In genomic region chr18:59357928-59358327, GRCh38 we compare ENCODE assay signal across 9 cellular contexts. TPM values are rescaled to one million over a fixed set of nuclear protein-coding genes. Genes with fewer than 3 reads are reported as not detected.
A peak's percentile ranks its signal among the peaks of the same experiment; 100 is the strongest.
DNase-seq lines count a peak whose midpoint lies in the region; ATAC-seq lines count a peak whose summit lies in the region.
"Had no signal": no experiment of that assay in that cellular context is flagged by ENCODE, and none has a peak within 500 bp of the region (broad histone marks: within the 10 kb centered on the region; RNA-seq: fewer than 3 reads in every experiment).

No MANE protein-coding gene starts in this region.

- no peaks in the 10 kb centered on the region for H3K9me3 Mint-ChIP-seq in CD4-positive, alpha-beta memory T cell
- H3K9me3 Mint-ChIP-seq in activated T-helper 17 cell treated with anti-CD3 and anti-CD28 coated beads, Interleukin-2, amount 50 U/mL, for 72 hours = no peaks in the 10 kb centered on the region

- peaks cover 27 to 56% (median 36%) of the 10 kb centered on the region in 4 donors for H3K4me1 Mint-ChIP-seq in CD4-positive, alpha-beta memory T cell
- peaks cover 14% of the 10 kb centered on the region for H3K4me1 Mint-ChIP-seq in activated T-helper 17 cell treated with anti-CD3 and anti-CD28 coated beads, Interleukin-2, amount 50 U/mL, for 72 hours

- CTCF ChIA-PET in CD4-positive, alpha-beta memory T cell (lab: Charles Lee; ENCODE audit: partially characterized antibody) = interaction anchor here (0.9 kb wide), 1 partner anchor 50 kb away, joined by 3 read pairs; no protein-coding TSS in a partner anchor

- no peaks in the 10 kb centered on the region for H3K27me3 Mint-ChIP-seq in CD4-positive, alpha-beta memory T cell
- no peaks in the 10 kb centered on the region for H3K27me3 Mint-ChIP-seq in activated T-helper 17 cell treated with anti-CD3 and anti-CD28 coated beads, Interleukin-2, amount 50 U/mL, for 72 hours

- peak overlapping the region; percentile 95 for H3K27ac ChIP-seq in CD4-positive, alpha-beta memory T cell (ENCODE audit: low read depth, low read length)
- peak overlapping the region; percentile 88 for H3K27ac ChIP-seq in skeletal muscle tissue (ENCODE audit: low read depth, low read length)

- peak overlapping the region; percentile 76 to 92 for H3K4me3 ChIP-seq in CD4-positive, alpha-beta memory T cell (ENCODE audit: low read length in 2 of 2)
- H3K4me3 ChIP-seq in skeletal muscle tissue (ENCODE audit: low read length in 3 of 3) = peak overlapping the region; percentile 92 to 96 (median 95)

- intact Hi-C loops in CD4-positive, alpha-beta memory T cell (cut with micrococcal nuclease) = loop anchor here (2.0 to 5.0 kb wide), 2 partner anchors 45 to 686 kb away; partner anchors contain the start of gene MALT1

- no peaks in the 10 kb centered on the region for H3K27me3 ChIP-seq in CD4-positive, alpha-beta memory T cell (ENCODE audit: insufficient read depth, low read length)
- H3K27me3 ChIP-seq in skeletal muscle tissue (ENCODE audit: control insufficient read depth in 3 of 3, insufficient read depth in 3 of 3, low read length in 3 of 3) = no peaks in the 10 kb centered on the region

- peaks cover 38% of the 10 kb centered on the region for H3K4me1 ChIP-seq in CD4-positive, alpha-beta memory T cell (ENCODE audit: insufficient read depth, low read length)
- H3K4me1 ChIP-seq in skeletal muscle tissue (ENCODE audit: control insufficient read depth in 3 of 3, insufficient read depth in 3 of 3, low read length in 3 of 3) = peaks cover 3 to 9% (median 8%) of the 10 kb centered on the region in 3 donors

- peaks cover 5% of the 10 kb centered on the region for H3K36me3 ChIP-seq in CD4-positive, alpha-beta memory T cell (ENCODE audit: insufficient read depth, low read length)
- H3K36me3 ChIP-seq in skeletal muscle tissue (ENCODE audit: control insufficient read depth in 3 of 3, insufficient read depth in 3 of 3, low read length in 3 of 3) = peaks cover 12 to 20% (median 16%) of the 10 kb centered on the region in 3 donors

- peak overlapping the region; percentile 91 to 100 (median 98) for H3K4me3 Mint-ChIP-seq in CD4-positive, alpha-beta memory T cell
- peak overlapping the region; percentile 93 for H3K4me3 Mint-ChIP-seq in activated T-helper 17 cell treated with anti-CD3 and anti-CD28 coated beads, Interleukin-2, amount 50 U/mL, for 72 hours

- DNase-seq in CD4-positive, alpha-beta memory T cell = peak; percentile 17 to 58 (median 24)
- DNase-seq in HT1080 (ENCODE audit: low read depth) = peak; percentile 64
- peak; percentile 54 for DNase-seq in hepatic stellate cell (ENCODE audit: low spot score)
- DNase-seq in epidermal melanocyte (ENCODE audit: insufficient read length, low spot score) = no peak
- DNase-seq in GM19240 (ENCODE audit: insufficient read length, low spot score) = no peak
- DNase-seq in stimulated activated CD8-positive, alpha-beta memory T cell treated with anti-CD3 and anti-CD28 coated beads, Interleukin-4, amount 100 ng/mL, for 48 hours = no peak

- peaks cover 9 to 26% of the 10 kb centered on the region in 2 donors for H3K36me3 Mint-ChIP-seq in CD4-positive, alpha-beta memory T cell
- peaks cover 60% of the 10 kb centered on the region for H3K36me3 Mint-ChIP-seq in activated T-helper 17 cell treated with anti-CD3 and anti-CD28 coated beads, Interleukin-2, amount 50 U/mL, for 72 hours (ENCODE audit: low read depth)

- ATAC-seq in activated T-helper 17 cell treated with anti-CD3 and anti-CD28 coated beads, Interleukin-2, amount 50 U/mL, for 72 hours (replicated peaks) = peak; percentile 48

- POLR2A ChIA-PET in CD4-positive, alpha-beta memory T cell (lab: Charles Lee; ENCODE audit: partially characterized antibody) = no interaction called here

- peak overlapping the region; percentile 91 to 99 (median 97) for H3K27ac Mint-ChIP-seq in CD4-positive, alpha-beta memory T cell
- H3K27ac Mint-ChIP-seq in activated T-helper 17 cell treated with anti-CD3 and anti-CD28 coated beads, Interleukin-2, amount 50 U/mL, for 72 hours = peak overlapping the region; percentile 99

- H3K9ac ChIP-seq in skeletal muscle tissue (ENCODE audit: low read depth in 1 of 3, low read length in 3 of 3) = peak overlapping the region; percentile 95 to 97 (median 96)

- H3K9me3 ChIP-seq in CD4-positive, alpha-beta memory T cell (ENCODE audit: control insufficient read depth in 1 of 2, low read length in 2 of 2) = no peaks in the 10 kb centered on the region
- H3K9me3 ChIP-seq in skeletal muscle tissue (ENCODE audit: control insufficient read depth in 3 of 3, low read length in 3 of 3) = no peaks in the 10 kb centered on the region

RNA-seq across cellular contexts. Expression of gene LMAN1, which starts 1.1 kb away (rescaled TPM):
- 10 to 100 TPM; 55.7 to 59.6 TPM for total RNA-seq in CD4-positive, alpha-beta memory T cell
- 10 to 100 TPM; 36.3 to 42.6 TPM for polyA plus RNA-seq in CD4-positive, alpha-beta memory T cell
- total RNA-seq in HT1080 (2014; rRNA removed; shearing (Covaris generic)) = 72.2 and 77.8 TPM in 2 replicates
- 80.9 and 110 TPM in 2 replicates for polyA plus RNA-seq in HT1080 (2015; cell fraction: cytosol; rRNA removed)
- 203 and 215 TPM in 2 replicates for polyA plus RNA-seq in HT1080 (2015; cell fraction: nucleus; rRNA removed)
- 100 to 1,000 TPM; 134 to 245 TPM for total RNA-seq in activated T-helper 17 cell treated with anti-CD3 and anti-CD28 coated beads, Interleukin-2, amount 50 U/mL, for 72 hours
- 68.4 TPM for total RNA-seq in skeletal muscle tissue

RNA-seq across cellular contexts. Expression of gene CPLX4, which starts 39.5 kb away (rescaled TPM):
- total RNA-seq in CD4-positive, alpha-beta memory T cell = not detected
- not detected for polyA plus RNA-seq in CD4-positive, alpha-beta memory T cell
- total RNA-seq in HT1080 (2014; rRNA removed; shearing (Covaris generic)) = not detected in 2 replicates
- polyA plus RNA-seq in HT1080 (2015; cell fraction: cytosol; rRNA removed) = not detected in 2 replicates
- polyA plus RNA-seq in HT1080 (2015; cell fraction: nucleus; rRNA removed) = not detected in 2 replicates
- total RNA-seq in activated T-helper 17 cell treated with anti-CD3 and anti-CD28 coated beads, Interleukin-2, amount 50 U/mL, for 72 hours = not detected
- not detected for total RNA-seq in skeletal muscle tissue
- total RNA-seq: subcutaneous adipose tissue had no signal

Comparison
In these comparisons a context has a peak if more than half of its experiments do, and no peak if none do; other contexts are left out.
1. DNase-seq: peak in CD4-positive, alpha-beta memory T cell (5 of 5), HT1080 (single experiment) and hepatic stellate cell (single experiment); none in epidermal melanocyte (single experiment), GM19240 (single experiment) and stimulated activated CD8-positive, alpha-beta memory T cell treated with anti-CD3 and anti-CD28 coated beads, Interleukin-4, amount 100 ng/mL, for 48 hours (single experiment).